16 cellular contexts compared by ENCODE assay signal in genomic region chr9:95953986-95954385, GRCh38.
"Had no signal": no experiment of that assay in that cellular context is flagged by ENCODE, and none has a peak within 500 bp of the region (broad histone marks: within the 10 kb centered on the region; RNA-seq: fewer than 3 reads in every experiment).

No MANE protein-coding gene starts in this region.

- H3K27ac ChIP-seq: brain microvascular endothelial cell, dorsolateral prefrontal cortex, parathyroid adenoma, stomach had no signal

- H3K4me3 ChIP-seq: dorsolateral prefrontal cortex, stomach had no signal

- H3K4me1 ChIP-seq: parathyroid adenoma, stomach had no signal

- H3K27me3 ChIP-seq: brain microvascular endothelial cell, dorsolateral prefrontal cortex, stomach had no signal

- H3K4me3 Mint-ChIP-seq: activated CD4-positive, alpha-beta memory T cell treated with anti-CD3 and anti-CD28 coated beads, Interleukin-2, amount 10 ng/mL, durations not matched to agents 7 days and 5 days; memory B cell; naive B cell; type B pancreatic cell had no signal

- H3K27me3 Mint-ChIP-seq: activated CD4-positive, alpha-beta memory T cell treated with anti-CD3 and anti-CD28 coated beads, Interleukin-2, amount 10 ng/mL, durations not matched to agents 7 days and 5 days; memory B cell; naive B cell; type B pancreatic cell had no signal

- DNase-seq: activated CD4-positive, alpha-beta memory T cell treated with anti-CD3 and anti-CD28 coated beads, Interleukin-2, amount 10 ng/mL, durations not matched to agents 7 days and 5 days; activated CD4-positive, alpha-beta T cell treated with anti-CD3 and anti-CD28 coated beads for 48 hours; activated CD4-positive, CD25-positive, alpha-beta regulatory T cell; activated gamma-delta T cell treated with Interleukin-2 at 50 U/mL for 16 hours; aorta; brain microvascular endothelial cell; central memory CD4-positive, alpha-beta T cell; dorsolateral prefrontal cortex; foreskin fibroblast; naive B cell; stimulated activated CD8-positive, alpha-beta memory T cell treated with anti-CD3 and anti-CD28 coated beads, Interleukin-4, amount 100 ng/mL, for 48 hours; stomach; T-helper 9 cell had no signal

- H3K4me1 Mint-ChIP-seq: memory B cell, naive B cell had no signal

- H3K27ac Mint-ChIP-seq: activated CD4-positive, alpha-beta memory T cell treated with anti-CD3 and anti-CD28 coated beads, Interleukin-2, amount 10 ng/mL, durations not matched to agents 7 days and 5 days; memory B cell; naive B cell; type B pancreatic cell had no signal
